ENCODE assay signal across 16 cellular contexts in genomic region chr17:44769647-44770084, GRCh38. TPM values are rescaled to one million over a fixed set of nuclear protein-coding genes. Genes with fewer than 3 reads are reported as not detected.
A peak's percentile ranks its signal among the peaks of the same experiment; 100 is the strongest.
DNase-seq lines count a peak whose midpoint lies in the region; ATAC-seq, FAIRE-seq and TF ChIP-seq lines count a peak whose summit lies in the region.
"Had no signal": no experiment of that assay in that cellular context is flagged by ENCODE, and none has a peak within 500 bp of the region (broad histone marks: within the 10 kb centered on the region; RNA-seq: fewer than 3 reads in every experiment).

No MANE protein-coding gene starts in this region.

- peak overlapping the region; percentile 20 for H3K23ac ChIP-seq in neuronal stem cell (ENCODE audit: low read depth, low read length, poor library complexity)

- H3K36me3 ChIP-seq in KMS-11 (ENCODE audit: insufficient read depth) (no peaks in the 10 kb centered on the region), neuronal stem cell (replicated peaks in 1 of 2; ENCODE audit: control insufficient read depth in 2 of 2, insufficient read depth in 2 of 2, low read length in 2 of 2) (no peaks in the 10 kb centered on the region)
- H3K36me3 ChIP-seq: BE2C had no signal

- H3K79me1 ChIP-seq in neuronal stem cell (ENCODE audit: low read depth, low read length), result peaks cover 3% of the 10 kb centered on the region

- H3K4me1 ChIP-seq in KMS-11 (ENCODE audit: low read depth, poor library complexity, severe bottlenecking) (peaks cover 50% of the 10 kb centered on the region), neuronal stem cell (ENCODE audit: control insufficient read depth in 2 of 2, insufficient read depth in 1 of 2, low read depth in 1 of 2, low read length in 2 of 2) (peaks cover 2% of the 10 kb centered on the region in 2 donors)
- H3K4me1 ChIP-seq: BE2C had no signal

- no peak overlapping the region for H2BK120ac ChIP-seq in neuronal stem cell (ENCODE audit: low read depth, low read length)

- H3K27me3 Mint-ChIP-seq in CD14-positive monocyte (ENCODE audit: low read depth in 3 of 3), result peaks cover 3 to 20% (median 12%) of the 10 kb centered on the region in 3 donors
- H3K27me3 Mint-ChIP-seq in WTC11 (ENCODE audit: low read depth), result 0 out of 2 replicates have a peak, but pooled peaks cover under 1% of the 10 kb centered on the region

- POLR2A ChIA-PET in WTC11 (lab: Charles Lee), result interaction anchor here (0.5 to 1.3 kb wide), 3 partner anchors 13 to 1289 kb away, joined by 3 to 4 read pairs (median 3); no protein-coding TSS in a partner anchor

- H3K79me2 ChIP-seq in KMS-11 (ENCODE audit: insufficient read depth, low read depth), result no peaks in the 10 kb centered on the region

- DNase-seq in CD14-positive monocyte (ENCODE audit: low spot score) (peak; percentile 38), WTC11 (ENCODE audit: low spot score) (no peak), neuronal stem cell (ENCODE audit: low spot score) (no peak), NCI-H1694 treated with DMSO at 0.1 percent for 48 hours (lab: John Stamatoyannopoulos, UW) (no peak), D721Med (ENCODE audit: insufficient read length, low spot score) (no peak), NCI-H748 treated with DMSO at 0.1 percent for 48 hours (lab: John Stamatoyannopoulos, UW) (no peak)
- DNase-seq: BE2C; Caco-2; CD8-positive, alpha-beta memory T cell; DMS53; GF-D8; HCEC 1CT had no signal

- H4K8ac ChIP-seq in neuronal stem cell (ENCODE audit: low read depth, low read length), result no peak overlapping the region

- H2BK12ac ChIP-seq in neuronal stem cell (ENCODE audit: low read length), result peak overlapping the region; percentile 41

- H3K9ac ChIP-seq in KMS-11 (no peak overlapping the region; the same call in 1 of the 2 replicates), neuronal stem cell (ENCODE audit: low read depth, low read length, poor library complexity) (no peak overlapping the region)

- FAIRE-seq in D721Med (lab: Jason Lieb, UNC), result no peak
- FAIRE-seq: A549, GM19239 had no signal

- H3K27ac ChIP-seq in KMS-11 (no peak overlapping the region), neuronal stem cell (replicated peaks; ENCODE audit: low read length) (no peak overlapping the region)
- H3K27ac ChIP-seq: A549 had no signal

- H3K4me3 ChIP-seq in KMS-11 (IDR thresholded peaks at IDR 0.05; ENCODE audit: insufficient read depth, low read depth, low read length) (no peak overlapping the region), neuronal stem cell (ENCODE audit: low read length in 2 of 2) (no peak overlapping the region)
- H3K4me3 ChIP-seq: A549 had no signal

- intact Hi-C loops in CD14-positive monocyte (cut with micrococcal nuclease), result loop anchor here (10.0 kb wide), 1 partner anchor 365 kb away; the partner anchor contains the start of genes ACBD4 (in 2 of the 2) and PLCD3 (in 2 of the 2)

- H3K36me3 Mint-ChIP-seq in CD14-positive monocyte (no peaks in the 10 kb centered on the region), WTC11 (no peaks in the 10 kb centered on the region)
- H3K36me3 Mint-ChIP-seq: CD8-positive, alpha-beta memory T cell; IgD-negative memory B cell had no signal

- TF ChIP-seq CTCF in CD14-positive monocyte (IDR thresholded peaks at IDR 0.05) (no peak), KMS-11 (conservative IDR thresholded peaks at IDR 0.05; ENCODE audit: low read depth, low read length) (no peak), WTC11 (IDR thresholded peaks at IDR 0.05) (no peak), D721Med (IDR thresholded peaks at IDR 0.05; ENCODE audit: insufficient read depth, missing control alignments) (no peak)

- peak overlapping the region; percentile 39; the same call in 1 of the 2 replicates for H3K4me2 ChIP-seq in KMS-11
- H3K4me2 ChIP-seq in neuronal stem cell (ENCODE audit: insufficient read depth, low read length, poor library complexity, severe bottlenecking), result no peak overlapping the region
- H3K4me2 ChIP-seq: A549 had no signal

- H4K91ac ChIP-seq in neuronal stem cell (ENCODE audit: low read depth, low read length, poor library complexity), result no peak overlapping the region

- H3K18ac ChIP-seq in neuronal stem cell (ENCODE audit: low read length), result peak overlapping the region; percentile 64

- H3K4me3 Mint-ChIP-seq in CD14-positive monocyte, result no peak overlapping the region
- H3K4me3 Mint-ChIP-seq in WTC11, result no peak overlapping the region
- H3K4me3 Mint-ChIP-seq: CD8-positive, alpha-beta memory T cell; IgD-negative memory B cell had no signal

- H2AK5ac ChIP-seq in neuronal stem cell (ENCODE audit: low read depth, low read length), result peak overlapping the region; percentile 75

- no peak overlapping the region for H2BK15ac ChIP-seq in neuronal stem cell (ENCODE audit: low read length)

- no peaks in the 10 kb centered on the region for H4K20me1 ChIP-seq in KMS-11 (ENCODE audit: insufficient read depth)

- H2AFZ ChIP-seq in KMS-11 (ENCODE audit: low read depth) (no peak overlapping the region), neuronal stem cell (ENCODE audit: low read length) (no peak overlapping the region)

- H2BK5ac ChIP-seq in neuronal stem cell (ENCODE audit: low read length), result peak overlapping the region; percentile 13

- ATAC-seq in WTC11, result no peak
- ATAC-seq: A549 had no signal

- H3K27me3 ChIP-seq in KMS-11 (ENCODE audit: insufficient read depth, low read depth) (no peaks in the 10 kb centered on the region), neuronal stem cell (ENCODE audit: control insufficient read depth in 3 of 3, insufficient read depth in 3 of 3, low read depth in 1 of 3, low read length in 3 of 3) (peaks cover 0 to 13% (median 0%) of the 10 kb centered on the region in 3 experiments)

- H3K27ac Mint-ChIP-seq in CD14-positive monocyte (no peak overlapping the region), WTC11 (no peak overlapping the region)
- H3K27ac Mint-ChIP-seq: CD8-positive, alpha-beta memory T cell; IgD-negative memory B cell had no signal

- peaks cover 19% of the 10 kb centered on the region for H3K4me1 Mint-ChIP-seq in CD14-positive monocyte
- peaks cover 14% of the 10 kb centered on the region for H3K4me1 Mint-ChIP-seq in WTC11
- H3K4me1 Mint-ChIP-seq: IgD-negative memory B cell had no signal

- H3K14ac ChIP-seq in neuronal stem cell (ENCODE audit: low read length), result peak overlapping the region; percentile 56

- no CpG with 5 or more reads among the region's 15 CpGs for WGBS in neuronal stem cell (ENCODE audit: extremely low coverage in 2 of 2, insufficient read length in 2 of 2, insufficient replicate concordance in 1 of 2), 2 donors

- H3K4ac ChIP-seq in neuronal stem cell (ENCODE audit: low read length), result no peak overlapping the region

- no peaks in the 10 kb centered on the region for H3K9me3 ChIP-seq in neuronal stem cell (replicated peaks in 1 of 2; ENCODE audit: control insufficient read depth in 2 of 2, insufficient read depth in 1 of 2, low read depth in 1 of 2, low read length in 2 of 2)
- H3K9me3 ChIP-seq: A549, BE2C, Caco-2 had no signal

- H3K9me3 Mint-ChIP-seq in CD14-positive monocyte, result peaks cover 0 to 2% (median 0%) of the 10 kb centered on the region in 7 donors
- H3K9me3 Mint-ChIP-seq in WTC11, result no peaks in the 10 kb centered on the region
- H3K9me3 Mint-ChIP-seq: CD8-positive, alpha-beta memory T cell; IgD-negative memory B cell had no signal

- CTCF ChIA-PET in WTC11 (lab: Charles Lee), result interaction anchor here (3.1 kb wide), 1 partner anchor 10 kb away, joined by 11 read pairs; no protein-coding TSS in a partner anchor

TF ChIP-seq in WTC11, 78 proteins besides CTCF, POLR2A, EP300 and RAD21:
- TF ChIP-seq JAZF1 (CRISPR knock-in tag; IDR thresholded peaks at IDR 0.05) (no peak), GABPB1 (CRISPR knock-in tag; IDR thresholded peaks at IDR 0.05) (peak; percentile 73)

RNA-seq across cellular contexts. Expression of gene ADAM11, which starts 10.9 kb away (rescaled TPM):
- polyA plus RNA-seq in CD14-positive monocyte, result not detected
- 3.0 to 4.1 TPM (median 3.2 TPM) in 3 replicates for total RNA-seq in WTC11 (2021)
- 2.9 TPM for polyA plus RNA-seq in neuronal stem cell (2013, experiment 1 of 2)
- polyA plus RNA-seq in neuronal stem cell (2013, experiment 2 of 2), result 2.7 TPM
- polyA plus RNA-seq: CD8-positive, alpha-beta memory T cell; IgD-negative memory B cell had no signal
